24 cellular contexts compared by ENCODE assay signal in genomic region chr12:112573151-112573550, GRCh38.
DNase-seq lines count a peak whose midpoint lies in the region; ATAC-seq and TF ChIP-seq lines count a peak whose summit lies in the region.
"Had no signal": no experiment of that assay in that cellular context is flagged by ENCODE, and none has a peak within 500 bp of the region (broad histone marks: within the 10 kb centered on the region; RNA-seq: fewer than 3 reads in every experiment).

No MANE protein-coding gene starts in this region.

- H3K4me2 ChIP-seq in Karpas-422 (ENCODE audit: low read depth, low read length, poor library complexity, severe bottlenecking): no peak overlapping the region
- H3K4me2 ChIP-seq: A549 had no signal

- intact Hi-C loops in adrenal gland (cut with DNase I): no loop called here

- TF ChIP-seq POLR2A in adrenal gland (IDR thresholded peaks at IDR 0.05): no peak

- H2AFZ ChIP-seq in Karpas-422 (ENCODE audit: low read length): no peak overlapping the region

- no peak for TF ChIP-seq CTCF in adrenal gland (IDR thresholded peaks at IDR 0.05)

- ATAC-seq in GM21528 (IDR thresholded peaks at IDR 0.05; ENCODE audit: low FRiP score, unreplicated experiment): no peak
- ATAC-seq: A549; CD8-positive, alpha-beta T cell; GM12878 had no signal

- WGBS in adrenal gland, 4 donors: 60 to 76% (median 68%) methylated on average over 2 of the region's 2 CpGs

- in situ Hi-C loops in ACHN (cut with HindIII; ENCODE audit: low pct_ligation_motif_present, low pct_unique_long_range_greater_than_20kb, low sequenced_read_pairs): no loop called here
- in situ Hi-C loops in Caki2 (cut with HindIII; ENCODE audit: low pct_unique_long_range_greater_than_20kb, low sequenced_read_pairs): no loop called here

- H3K36me3 ChIP-seq in adrenal gland (replicated peaks in 1 of 2): no peaks in the 10 kb centered on the region
- no peaks in the 10 kb centered on the region for H3K36me3 ChIP-seq in Karpas-422 (ENCODE audit: insufficient read depth, low read length)
- H3K36me3 ChIP-seq: BE2C; BLaER1 treated with 17β-estradiol and CSF1 and Interleukin-3, amounts not matched to agents 10 nM and 100 nM had no signal

- H3K27ac ChIP-seq in adrenal gland (no peak overlapping the region), Karpas-422 (ENCODE audit: low read length) (no peak overlapping the region)
- H3K27ac ChIP-seq: 22Rv1; A549; BLaER1 treated with 17β-estradiol and CSF1 and Interleukin-3, amounts not matched to agents 10 nM and 100 nM; C4-2B had no signal

- DNase-seq in ACHN (peak; percentile 55), Caki2 (ENCODE audit: low read depth) (peak; percentile 40), glomerular visceral epithelial cell (ENCODE audit: extremely low spot score) (peak; percentile 31), kidney tubule cell (ENCODE audit: low spot score) (peak; percentile 57), adrenal gland (no peak), Karpas-422 (no peak), SKM-1 (lab: John Stamatoyannopoulos, UW; ENCODE audit: unreplicated experiment) (no peak)
- DNase-seq: BE2C; Caco-2; CD4-positive, alpha-beta T cell; CD8-positive, alpha-beta T cell; DMS 273 treated with DMSO at 0.1 percent for 48 hours; DMS153; DMS53; DMS79; DND-41; EL; GDM1 had no signal

- no peaks in the 10 kb centered on the region for H4K20me1 ChIP-seq in Karpas-422 (ENCODE audit: insufficient read depth, low read depth, low read length)
- H4K20me1 ChIP-seq: BLaER1 treated with 17β-estradiol and CSF1 and Interleukin-3, amounts not matched to agents 10 nM and 100 nM had no signal

- H3K9me3 ChIP-seq in adrenal gland (replicated peaks in 1 of 3): no peaks in the 10 kb centered on the region
- no peaks in the 10 kb centered on the region for H3K9me3 ChIP-seq in Karpas-422 (ENCODE audit: low read length)
- H3K9me3 ChIP-seq: A549; BE2C; BLaER1 treated with 17β-estradiol and CSF1 and Interleukin-3, amounts not matched to agents 10 nM and 100 nM; Caco-2 had no signal

- no peaks in the 10 kb centered on the region for H3K79me2 ChIP-seq in Karpas-422 (ENCODE audit: low read length)

- H3K9me2 ChIP-seq in Karpas-422 (replicated peaks; ENCODE audit: insufficient read depth, low read length): no peaks in the 10 kb centered on the region

- H3K4me1 ChIP-seq in adrenal gland (replicated peaks in 1 of 2): no peaks in the 10 kb centered on the region
- no peaks in the 10 kb centered on the region for H3K4me1 ChIP-seq in Karpas-422 (ENCODE audit: low read length)
- H3K4me1 ChIP-seq: A549, BE2C, Caco-2 had no signal

- H3K9ac ChIP-seq in Karpas-422 (ENCODE audit: low read length): no peak overlapping the region
- H3K9ac ChIP-seq: BLaER1 treated with 17β-estradiol and CSF1 and Interleukin-3, amounts not matched to agents 10 nM and 100 nM had no signal

- H3K4me3 ChIP-seq in adrenal gland: no peak overlapping the region
- no peak overlapping the region for H3K4me3 ChIP-seq in Karpas-422 (ENCODE audit: low read length)
- H3K4me3 ChIP-seq: A549; BLaER1 treated with 17β-estradiol and CSF1 and Interleukin-3, amounts not matched to agents 10 nM and 100 nM; GM12878 had no signal

- H3K27me3 ChIP-seq in adrenal gland: peaks cover 9% of the 10 kb centered on the region
- H3K27me3 ChIP-seq in Karpas-422 (ENCODE audit: low read length): no peaks in the 10 kb centered on the region
- H3K27me3 ChIP-seq: BE2C had no signal

Comparison
In these comparisons a context has a peak if more than half of its experiments do, and no peak if none do; other contexts are left out.
1. DNase-seq: peak in ACHN (single experiment), Caki2 (single experiment), glomerular visceral epithelial cell (single experiment) and kidney tubule cell (single experiment); none in adrenal gland (0 of 7), Karpas-422 (single experiment) and SKM-1 (single experiment).